Comparison of ENCODE assay signal across 20 cellular contexts in the genomic region with DNA sequence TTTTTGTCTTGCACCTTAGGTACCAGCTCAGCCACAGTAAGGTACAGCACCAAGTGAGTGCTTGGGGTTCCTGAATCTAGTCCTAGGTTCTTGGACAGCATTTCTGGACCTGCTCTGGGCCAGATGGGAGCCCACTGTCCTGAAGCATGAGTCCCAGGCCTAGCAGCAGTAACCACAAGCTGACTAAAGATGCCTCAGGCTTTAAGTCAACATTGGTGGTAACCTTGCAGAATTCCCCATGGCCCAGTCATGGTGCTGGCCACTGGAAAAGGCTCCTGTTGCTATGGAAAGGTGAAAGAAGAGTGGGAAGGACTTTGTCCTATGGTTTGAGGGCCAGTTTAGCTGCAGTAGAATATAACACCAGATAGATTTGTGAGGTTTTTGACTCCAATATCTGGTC.
A peak's percentile ranks its signal among the peaks of the same experiment; 100 is the strongest.
DNase-seq lines count a peak whose midpoint lies in the region; ATAC-seq, FAIRE-seq and TF ChIP-seq lines count a peak whose summit lies in the region.
"Had no signal": no experiment of that assay in that cellular context is flagged by ENCODE, and none has a peak within 500 bp of the region (broad histone marks: within the 10 kb centered on the region; RNA-seq: fewer than 3 reads in every experiment).

No MANE protein-coding gene starts in this region.

- TF ChIP-seq EP300 in gastroesophageal sphincter (IDR thresholded peaks at IDR 0.05): no peak

- no peak overlapping the region for H3K4me3 ChIP-seq in BJ (ENCODE audit: low read depth, low read length)
- no peak overlapping the region for H3K4me3 ChIP-seq in CD8-positive, alpha-beta T cell (ENCODE audit: low read depth, low read length)
- no peak overlapping the region for H3K4me3 ChIP-seq in gastroesophageal sphincter
- H3K4me3 ChIP-seq: ascending aorta; BLaER1 treated with 17β-estradiol and CSF1 and Interleukin-3, amounts not matched to agents 10 nM and 100 nM; dorsolateral prefrontal cortex; left ventricle myocardium inferior; stomach; uterus had no signal

- H3K36me3 Mint-ChIP-seq in CD8-positive, alpha-beta T cell: no peaks in the 10 kb centered on the region

- H3K27ac ChIP-seq in CD8-positive, alpha-beta T cell (ENCODE audit: low read depth, low read length): no peak overlapping the region
- no peak overlapping the region for H3K27ac ChIP-seq in gastroesophageal sphincter
- H3K27ac ChIP-seq: ascending aorta; BLaER1 treated with 17β-estradiol and CSF1 and Interleukin-3, amounts not matched to agents 10 nM and 100 nM; dorsolateral prefrontal cortex; left ventricle myocardium inferior; stomach; uterus had no signal

- TF ChIP-seq POLR2A in gastroesophageal sphincter (IDR thresholded peaks at IDR 0.05): no peak

- H3K4me3 Mint-ChIP-seq in CD8-positive, alpha-beta T cell: no peak overlapping the region
- H3K4me3 Mint-ChIP-seq: activated CD4-positive, alpha-beta memory T cell treated with anti-CD3 and anti-CD28 coated beads, Interleukin-2, amount 10 ng/mL, durations not matched to agents 7 days and 5 days had no signal

- no peak for ATAC-seq in CD8-positive, alpha-beta T cell
- ATAC-seq in gastroesophageal sphincter: no peak
- ATAC-seq: esophagus mucosa had no signal

- no peaks in the 10 kb centered on the region for H3K4me1 Mint-ChIP-seq in CD8-positive, alpha-beta T cell (ENCODE audit: low read depth)
- H3K4me1 Mint-ChIP-seq: activated CD4-positive, alpha-beta memory T cell treated with anti-CD3 and anti-CD28 coated beads, Interleukin-2, amount 10 ng/mL, durations not matched to agents 7 days and 5 days had no signal

- peaks cover 2% of the 10 kb centered on the region for H3K9me3 Mint-ChIP-seq in CD8-positive, alpha-beta T cell
- H3K9me3 Mint-ChIP-seq: activated CD4-positive, alpha-beta memory T cell treated with anti-CD3 and anti-CD28 coated beads, Interleukin-2, amount 10 ng/mL, durations not matched to agents 7 days and 5 days had no signal

- H3K9me3 ChIP-seq in CD8-positive, alpha-beta T cell (ENCODE audit: low read length): no peaks in the 10 kb centered on the region
- H3K9me3 ChIP-seq in gastroesophageal sphincter: no peaks in the 10 kb centered on the region
- H3K9me3 ChIP-seq: ascending aorta; BLaER1 treated with 17β-estradiol and CSF1 and Interleukin-3, amounts not matched to agents 10 nM and 100 nM; stomach; uterus had no signal

- peak; percentile 62 for DNase-seq in BJ (ENCODE audit: low read depth)
- DNase-seq in HTR-8/SVneo (ENCODE audit: insufficient read length, low spot score): peak; percentile 23
- peak; percentile 50 for DNase-seq in astrocyte of the hippocampus (ENCODE audit: low read depth, low spot score)
- DNase-seq in myocyte (ENCODE audit: low read depth): peak; percentile 58
- DNase-seq in CD8-positive, alpha-beta T cell: no peak
- DNase-seq in DMS153 treated with DMSO at 0.1 percent for 48 hours (lab: John Stamatoyannopoulos, UW; ENCODE audit: unreplicated experiment): no peak
- DNase-seq in activated CD4-positive, alpha-beta T cell treated with anti-CD3 and anti-CD28 coated beads for 48 hours: no peak
- DNase-seq: activated CD4-positive, alpha-beta memory T cell treated with anti-CD3 and anti-CD28 coated beads, Interleukin-2, amount 10 ng/mL, durations not matched to agents 7 days and 5 days; DMS79; dorsolateral prefrontal cortex; left ventricle myocardium inferior; NCI-H2081; NCI-H526 treated with DMSO at 0.1 percent for 48 hours; posterior cingulate gyrus; stomach; uterus had no signal

- H3K36me3 ChIP-seq in BJ (ENCODE audit: control insufficient read depth, insufficient read depth, low read length) (no peaks in the 10 kb centered on the region), gastroesophageal sphincter (no peaks in the 10 kb centered on the region)
- no peaks in the 10 kb centered on the region for H3K36me3 ChIP-seq in CD8-positive, alpha-beta T cell (ENCODE audit: insufficient read depth, low read length)
- H3K36me3 ChIP-seq: ascending aorta; BLaER1 treated with 17β-estradiol and CSF1 and Interleukin-3, amounts not matched to agents 10 nM and 100 nM; left ventricle myocardium inferior; stomach; uterus had no signal

- H3K27me3 ChIP-seq in BJ (ENCODE audit: control insufficient read depth, insufficient read depth, low read length) (no peaks in the 10 kb centered on the region), gastroesophageal sphincter (peaks cover 4% of the 10 kb centered on the region)
- no peaks in the 10 kb centered on the region for H3K27me3 ChIP-seq in CD8-positive, alpha-beta T cell (ENCODE audit: insufficient read depth, low read length)
- H3K27me3 ChIP-seq: ascending aorta; BLaER1 treated with 17β-estradiol and CSF1 and Interleukin-3, amounts not matched to agents 10 nM and 100 nM; dorsolateral prefrontal cortex; stomach; uterus had no signal

- H3K27me3 Mint-ChIP-seq in CD8-positive, alpha-beta T cell (ENCODE audit: low read depth): no peaks in the 10 kb centered on the region
- H3K27me3 Mint-ChIP-seq: activated CD4-positive, alpha-beta memory T cell treated with anti-CD3 and anti-CD28 coated beads, Interleukin-2, amount 10 ng/mL, durations not matched to agents 7 days and 5 days had no signal

- FAIRE-seq in HTR-8/SVneo (lab: Jason Lieb, UNC): no peak

- intact Hi-C loops in CD8-positive, alpha-beta T cell (cut with DNase I, micrococcal nuclease): no loop called here

- POLR2A ChIA-PET in BJ (lab: Charles Lee): no interaction called here
- POLR2A ChIA-PET in CD8-positive, alpha-beta T cell (lab: Charles Lee): no interaction called here

- no peaks in the 10 kb centered on the region for H3K4me1 ChIP-seq in CD8-positive, alpha-beta T cell (ENCODE audit: insufficient read depth, low read length)
- no peaks in the 10 kb centered on the region for H3K4me1 ChIP-seq in gastroesophageal sphincter
- H3K4me1 ChIP-seq: ascending aorta; BLaER1 treated with 17β-estradiol and CSF1 and Interleukin-3, amounts not matched to agents 10 nM and 100 nM; left ventricle myocardium inferior; stomach; uterus had no signal

- TF ChIP-seq CTCF in BJ (IDR thresholded peaks at IDR 0.05; ENCODE audit: insufficient read depth, low read depth, low read length) (no peak), gastroesophageal sphincter (IDR thresholded peaks at IDR 0.05) (no peak)
- no peak for TF ChIP-seq CTCF in CD8-positive, alpha-beta T cell (IDR thresholded peaks at IDR 0.05)

- H3K27ac Mint-ChIP-seq in CD8-positive, alpha-beta T cell: no peak overlapping the region
- H3K27ac Mint-ChIP-seq: activated CD4-positive, alpha-beta memory T cell treated with anti-CD3 and anti-CD28 coated beads, Interleukin-2, amount 10 ng/mL, durations not matched to agents 7 days and 5 days had no signal

- CTCF ChIA-PET in BJ (lab: Yijun Ruan, JAX): interaction anchor here (0.7 to 1.2 kb wide), 3 partner anchors 26 to 63 kb away, joined by 3 read pairs; no protein-coding TSS in a partner anchor
- CTCF ChIA-PET in CD8-positive, alpha-beta T cell (lab: Charles Lee): no interaction called here

Comparison
In these comparisons a context has a peak if more than half of its experiments do, and no peak if none do; other contexts are left out.
1. DNase-seq: peak in BJ (single experiment), HTR-8/SVneo (single experiment), astrocyte of the hippocampus (single experiment) and myocyte (single experiment); none in CD8-positive, alpha-beta T cell (0 of 7), DMS153 treated with DMSO at 0.1 percent for 48 hours (single experiment) and activated CD4-positive, alpha-beta T cell treated with anti-CD3 and anti-CD28 coated beads for 48 hours (single experiment).